ENCODE assay signal across 1 cellular context in genomic region chr5:142000176-142000575, GRCh38.
TF ChIP-seq lines count a peak whose summit lies in the region.

No MANE protein-coding gene starts in this region.

TF ChIP-seq in IMR-90, 13 proteins besides CTCF, POLR2A, EP300 and RAD21:
- peak; percentile 62 for TF ChIP-seq MAFK (IDR thresholded peaks at IDR 0.05; ENCODE audit: low read depth, low read length)
- no peak for TF ChIP-seq FOS (IDR thresholded peaks at IDR 0.05; ENCODE audit: low read depth, low read length)
- TF ChIP-seq MAZ (IDR thresholded peaks at IDR 0.05; ENCODE audit: borderline replicate concordance, low read depth, low read length): no peak
- no peak for TF ChIP-seq BHLHE40 (IDR thresholded peaks at IDR 0.05; ENCODE audit: low read depth, low read length)
